1 cellular context compared by ENCODE assay signal in genomic region chr15:41203395-41203794, GRCh38.
TF ChIP-seq lines count a peak whose summit lies in the region.

No MANE protein-coding gene starts in this region.

TF ChIP-seq in GM23338, 12 proteins besides CTCF, POLR2A, EP300 and RAD21 (continued from another document):
- TF ChIP-seq ZNF462 (CRISPR knock-in tag; IDR thresholded peaks at IDR 0.05) (no peak), NANOG (IDR thresholded peaks at IDR 0.05; ENCODE audit: borderline replicate concordance) (no peak), EZH2 (IDR thresholded peaks at IDR 0.05; ENCODE audit: low read depth, unreplicated experiment) (no peak), JUNB (IDR thresholded peaks at IDR 0.05; ENCODE audit: unreplicated experiment) (no peak), CREB1 (CRISPR knock-in tag; IDR thresholded peaks at IDR 0.05; ENCODE audit: low read depth) (no peak), ETS1 (IDR thresholded peaks at IDR 0.05) (no peak), ZNF114 (CRISPR knock-in tag; IDR thresholded peaks at IDR 0.05) (no peak)
